9 cellular contexts compared by ENCODE assay signal in the genomic region with DNA sequence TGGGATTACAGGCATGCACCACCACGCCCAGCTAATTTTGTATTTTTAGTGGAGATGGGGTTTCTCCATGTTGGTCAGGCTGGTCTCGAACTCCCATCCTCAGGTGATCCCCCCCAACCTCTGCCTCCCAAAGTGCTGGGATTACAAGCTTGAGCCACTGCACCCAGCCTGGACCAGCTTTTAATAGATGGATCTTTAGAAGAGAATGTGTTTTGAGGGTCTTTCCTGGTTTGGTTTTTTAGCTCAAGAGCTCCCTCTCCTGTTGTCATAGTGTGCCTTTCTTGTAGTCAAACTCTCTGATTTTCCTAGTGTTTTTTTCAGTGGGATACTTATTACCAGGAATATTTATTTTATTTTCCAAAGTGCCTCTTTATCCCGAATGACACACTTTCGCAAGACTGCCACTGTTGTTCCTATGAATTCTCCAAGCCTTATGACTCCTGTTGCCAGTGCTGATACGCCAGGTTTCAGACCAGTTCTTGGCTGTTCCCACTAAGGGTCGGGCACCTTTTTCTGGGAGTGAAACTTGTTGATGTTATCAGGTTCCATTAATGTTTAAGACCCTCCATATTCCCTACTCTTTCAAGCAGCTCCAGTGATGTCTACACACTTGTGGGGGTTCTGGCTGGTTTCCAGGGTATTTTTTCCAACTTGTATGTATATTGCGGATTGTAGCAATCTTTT. TPM values are rescaled to one million over a fixed set of nuclear protein-coding genes. Genes with fewer than 3 reads are reported as not detected.
DNase-seq lines count a peak whose midpoint lies in the region; ATAC-seq and TF ChIP-seq lines count a peak whose summit lies in the region.
"Had no signal": no experiment of that assay in that cellular context is flagged by ENCODE, and none has a peak within 500 bp of the region (broad histone marks: within the 10 kb centered on the region; RNA-seq: fewer than 3 reads in every experiment).

No MANE protein-coding gene starts in this region.

- no peak overlapping the region for H3K4me3 Mint-ChIP-seq in activated T-helper 17 cell treated with anti-CD3 and anti-CD28 coated beads, Interleukin-2, amount 50 U/mL, for 72 hours
- H3K4me3 Mint-ChIP-seq: memory B cell had no signal

- H3K9me3 Mint-ChIP-seq in activated T-helper 17 cell treated with anti-CD3 and anti-CD28 coated beads, Interleukin-2, amount 50 U/mL, for 72 hours: no peaks in the 10 kb centered on the region

- H3K27me3 Mint-ChIP-seq in activated T-helper 17 cell treated with anti-CD3 and anti-CD28 coated beads, Interleukin-2, amount 50 U/mL, for 72 hours: no peaks in the 10 kb centered on the region
- H3K27me3 Mint-ChIP-seq: memory B cell had no signal

- H3K27me3 ChIP-seq in HL-60 (ENCODE audit: insufficient read depth, poor library complexity, severe bottlenecking): no peaks in the 10 kb centered on the region

- intact Hi-C loops in sciatic nerve (cut with DNase I): loop anchor here (5.0 kb wide), 1 partner anchor 1498 kb away; a partner anchor contains a TSS

- ATAC-seq in sciatic nerve (no peak), HG03469 (IDR thresholded peaks at IDR 0.05; ENCODE audit: unreplicated experiment) (no peak)
- ATAC-seq in activated T-helper 17 cell treated with anti-CD3 and anti-CD28 coated beads, Interleukin-2, amount 50 U/mL, for 72 hours (replicated peaks): no peak

- H3K27ac ChIP-seq in HL-60 (replicated peaks): no peak overlapping the region

- peak; percentile 7 for DNase-seq in COR-L47 (lab: John Stamatoyannopoulos, UW)
- DNase-seq in HL-60 (ENCODE audit: low read depth in 1 of 2, low spot score in 1 of 2): no peak
- peak; percentile 50 for DNase-seq in RKO (ENCODE audit: low spot score)
- peak; percentile 89 for DNase-seq in fibroblast of the aortic adventitia (ENCODE audit: low read depth)
- peak; percentile 42 for DNase-seq in sciatic nerve (ENCODE audit: low spot score)
- DNase-seq in stimulated activated CD4-positive, alpha-beta T cell treated with anti-CD3 and anti-CD28 coated beads, Interleukin-1b, Interleukin-23, amount 100 ng/mL, for 48 hours: no peak

- no peak overlapping the region for H3K4me3 ChIP-seq in HL-60 (replicated peaks; ENCODE audit: insufficient read depth, low read length)
- H3K4me3 ChIP-seq in fibroblast of the aortic adventitia (ENCODE audit: low read depth, low read length): no peak overlapping the region

- no peaks in the 10 kb centered on the region for H3K36me3 Mint-ChIP-seq in activated T-helper 17 cell treated with anti-CD3 and anti-CD28 coated beads, Interleukin-2, amount 50 U/mL, for 72 hours (ENCODE audit: low read depth)

- H3K4me1 Mint-ChIP-seq in activated T-helper 17 cell treated with anti-CD3 and anti-CD28 coated beads, Interleukin-2, amount 50 U/mL, for 72 hours: no peaks in the 10 kb centered on the region
- H3K4me1 Mint-ChIP-seq: memory B cell had no signal

- peak; percentile 14 for TF ChIP-seq CTCF in HL-60 (IDR thresholded peaks at IDR 0.05; ENCODE audit: insufficient read depth, low read length)
- TF ChIP-seq CTCF in fibroblast of the aortic adventitia (IDR thresholded peaks at IDR 0.05; ENCODE audit: insufficient read depth, low read length): peak; percentile 73

- H3K27ac Mint-ChIP-seq in activated T-helper 17 cell treated with anti-CD3 and anti-CD28 coated beads, Interleukin-2, amount 50 U/mL, for 72 hours: no peak overlapping the region
- H3K27ac Mint-ChIP-seq: memory B cell had no signal

RNA-seq across cellular contexts. Expression of a gene that starts 31.5 kb away (rescaled TPM):
- total RNA-seq in fibroblast of the aortic adventitia (ENCODE audit: low replicate concordance) (156 and 229 TPM in 2 replicates), sciatic nerve (142 TPM)
- 10 to 100 TPM; 61.8 to 65.7 TPM for total RNA-seq in activated T-helper 17 cell treated with anti-CD3 and anti-CD28 coated beads, Interleukin-2, amount 50 U/mL, for 72 hours

Comparison
In these comparisons a context has a peak if more than half of its experiments do, and no peak if none do; other contexts are left out.
1. DNase-seq: peak in COR-L47 (single experiment), RKO (single experiment), fibroblast of the aortic adventitia (single experiment) and sciatic nerve (single experiment); none in HL-60 (0 of 2) and stimulated activated CD4-positive, alpha-beta T cell treated with anti-CD3 and anti-CD28 coated beads, Interleukin-1b, Interleukin-23, amount 100 ng/mL, for 48 hours (single experiment).